Comparison of ENCODE assay signal across 9 cellular contexts in genomic region chr2:85215074-85216050, GRCh38.
DNase-seq lines count a peak whose midpoint lies in the region; ATAC-seq and TF ChIP-seq lines count a peak whose summit lies in the region.
"Had no signal": no experiment of that assay in that cellular context is flagged by ENCODE, and none has a peak within 500 bp of the region (broad histone marks: within the 10 kb centered on the region; RNA-seq: fewer than 3 reads in every experiment).

No MANE protein-coding gene starts in this region.

- ATAC-seq in HG03457 (IDR thresholded peaks at IDR 0.05; ENCODE audit: unreplicated experiment) = no peak

- H2AFZ ChIP-seq in ACC112 (ENCODE audit: low read length, unreplicated experiment) (no peak overlapping the region), KMS-11 (ENCODE audit: low read depth) (no peak overlapping the region), mammary epithelial cell (ENCODE audit: low read depth, low read length) (peak overlapping the region; percentile 57), mesenchymal stem cell (ENCODE audit: low read depth, low read length) (no peak overlapping the region)

- peak overlapping the region in 1 of 2 experiments; percentile 63 for H3K18ac ChIP-seq in mesenchymal stem cell (ENCODE audit: low read depth in 1 of 2, low read length in 2 of 2)

- H3K27ac ChIP-seq in ACC112 (ENCODE audit: low read depth, low read length) (peak overlapping the region; percentile 50), KMS-11 (no peak overlapping the region), mammary epithelial cell (ENCODE audit: insufficient read depth, low read depth, low read length) (peak overlapping the region; percentile 9), mesenchymal stem cell (ENCODE audit: low read length, poor library complexity, severe bottlenecking) (peak overlapping the region; percentile 90)

- 25% methylated on average over 18 of the region's 20 CpGs for WGBS in mammary epithelial cell (ENCODE audit: low coverage, missing lambda C conversion rate)
- WGBS in mesenchymal stem cell = 50% methylated on average over 19 of the region's 20 CpGs

- no peak overlapping the region for H2BK15ac ChIP-seq in mesenchymal stem cell (ENCODE audit: low read depth, poor library complexity, severe bottlenecking)

- intact Hi-C loops in mammary epithelial cell (cut with micrococcal nuclease) = loop anchor here (5.0 kb wide), 1 partner anchor 43 kb away; no protein-coding TSS in a partner anchor

- H3K27me3 ChIP-seq in ACC112 (ENCODE audit: insufficient read depth, low read length) = no peaks in the 10 kb centered on the region; the same call in 1 of the 2 replicates
- H3K27me3 ChIP-seq in KMS-11 (ENCODE audit: insufficient read depth, low read depth) = peaks cover 40% of the 10 kb centered on the region
- H3K27me3 ChIP-seq in mammary epithelial cell (ENCODE audit: insufficient read depth, low read length) = no peaks in the 10 kb centered on the region
- H3K27me3 ChIP-seq in mesenchymal stem cell (ENCODE audit: control insufficient read depth in 1 of 2, insufficient read depth in 1 of 2, low read length in 2 of 2) = peaks cover 0 to 11% of the 10 kb centered on the region in 2 experiments

- no peak overlapping the region for H2BK12ac ChIP-seq in mesenchymal stem cell (ENCODE audit: low read length in 2 of 2)

- peak overlapping the region; percentile 78 for H3K4me2 ChIP-seq in KMS-11
- peak overlapping the region; percentile 50 for H3K4me2 ChIP-seq in mammary epithelial cell (ENCODE audit: insufficient read depth, low read depth, low read length)
- peak overlapping the region; percentile 44 for H3K4me2 ChIP-seq in mesenchymal stem cell (ENCODE audit: low read length, poor library complexity, severe bottlenecking)

- TF ChIP-seq CTCF in KMS-11 (conservative IDR thresholded peaks at IDR 0.05; ENCODE audit: low read depth, low read length) (no peak), mammary epithelial cell (conservative IDR thresholded peaks at IDR 0.05 in 1 of 2, IDR thresholded peaks at IDR 0.05 in 1 of 2; ENCODE audit: extremely low read depth in 1 of 2, insufficient read depth in 1 of 2, low read depth in 1 of 2, low read length in 2 of 2) (peak; percentile 11 to 40)

- H4K91ac ChIP-seq in mesenchymal stem cell (ENCODE audit: low read length) = no peak overlapping the region

- CTCF ChIA-PET in mammary epithelial cell (lab: Charles Lee; ENCODE audit: low non-redundant PET) = interaction anchor here (0.7 kb wide), 1 partner anchor 91 kb away, joined by 6 read pairs; no protein-coding TSS in a partner anchor

- H3K4me3 ChIP-seq in ACC112 (ENCODE audit: low read depth, low read length) = no peak overlapping the region
- H3K4me3 ChIP-seq in KMS-11 (IDR thresholded peaks at IDR 0.05; ENCODE audit: insufficient read depth, low read depth, low read length) = peak overlapping the region; percentile 73
- no peak overlapping the region for H3K4me3 ChIP-seq in mammary epithelial cell (replicated peaks in 1 of 3; ENCODE audit: insufficient read depth in 1 of 3, low read depth in 2 of 3, low read length in 3 of 3)
- H3K4me3 ChIP-seq in mesenchymal stem cell (ENCODE audit: insufficient read depth in 1 of 2, low read depth in 1 of 2, low read length in 2 of 2) = peak overlapping the region in 1 of 2 experiments; percentile 32

- peak overlapping the region; percentile 46 for H2BK5ac ChIP-seq in mesenchymal stem cell (ENCODE audit: low read depth, low read length, poor library complexity, severe bottlenecking)

- H3K79me1 ChIP-seq in mesenchymal stem cell (replicated peaks; ENCODE audit: low read length, poor library complexity, severe bottlenecking) = peaks cover 10% of the 10 kb centered on the region

- H2AK5ac ChIP-seq in mesenchymal stem cell (ENCODE audit: low read length, severe bottlenecking) = no peak overlapping the region

- H3K9ac ChIP-seq in KMS-11 (no peak overlapping the region), mammary epithelial cell (ENCODE audit: insufficient read depth, low read length) (peak overlapping the region; percentile 28), mesenchymal stem cell (ENCODE audit: low read length) (peak overlapping the region; percentile 89)

- in situ Hi-C loops in mammary epithelial cell (cut with MboI; ENCODE audit: low sequenced_read_pairs in 2 of 2) = no loop called here

- no peaks in the 10 kb centered on the region for H3K36me3 ChIP-seq in ACC112 (ENCODE audit: insufficient read depth, low read length)
- H3K36me3 ChIP-seq in KMS-11 (ENCODE audit: insufficient read depth) = no peaks in the 10 kb centered on the region
- no peaks in the 10 kb centered on the region for H3K36me3 ChIP-seq in mammary epithelial cell (ENCODE audit: insufficient read depth, low read length)
- H3K36me3 ChIP-seq in mesenchymal stem cell (ENCODE audit: control insufficient read depth in 1 of 2, insufficient read depth in 2 of 2, low read depth in 1 of 2, low read length in 2 of 2) = no peaks in the 10 kb centered on the region

- peaks cover 6% of the 10 kb centered on the region for H3K4me1 ChIP-seq in ACC112 (ENCODE audit: control insufficient read depth, insufficient read depth, low read length, unreplicated experiment)
- H3K4me1 ChIP-seq in KMS-11 (ENCODE audit: low read depth, poor library complexity, severe bottlenecking) = peaks cover 36% of the 10 kb centered on the region
- peaks cover 20% of the 10 kb centered on the region for H3K4me1 ChIP-seq in mammary epithelial cell (ENCODE audit: insufficient read depth, low read length)
- peaks cover 21% of the 10 kb centered on the region for H3K4me1 ChIP-seq in mesenchymal stem cell (ENCODE audit: control insufficient read depth, insufficient read depth, low read depth, low read length)

- H3K4ac ChIP-seq in mesenchymal stem cell (ENCODE audit: low read depth in 1 of 2, low read length in 2 of 2) = peak overlapping the region in 1 of 2 experiments; percentile 24

- peak; percentile 55 for DNase-seq in mammary epithelial cell
- peak; percentile 81 for DNase-seq in mesenchymal stem cell
- no peak for DNase-seq in cerebellar nuclear complex (lab: John Stamatoyannopoulos, UW)
- no peak for DNase-seq in stimulated activated CD4-positive, alpha-beta T cell treated with anti-CD3 and anti-CD28 coated beads, Interleukin-2, amount 100 ng/mL, for 48 hours
- no peak for DNase-seq in AML-193 (lab: John Stamatoyannopoulos, UW)
- DNase-seq: activated B cell treated with CpG ODN at 0.5 μM for 24 hours had no signal

- no peak overlapping the region for H3K14ac ChIP-seq in mesenchymal stem cell (ENCODE audit: low read length in 2 of 2)

- dilution Hi-C loops in mammary epithelial cell (cut with HindIII; ENCODE audit: low sequenced_read_pairs) = no loop called here

- no peaks in the 10 kb centered on the region for H3K79me2 ChIP-seq in ACC112 (ENCODE audit: control insufficient read depth, insufficient read depth, low read length, unreplicated experiment)
- no peaks in the 10 kb centered on the region for H3K79me2 ChIP-seq in KMS-11 (ENCODE audit: insufficient read depth, low read depth)
- H3K79me2 ChIP-seq in mammary epithelial cell (ENCODE audit: insufficient read depth, low read length) = peaks cover 18% of the 10 kb centered on the region

- H4K20me1 ChIP-seq in KMS-11 (ENCODE audit: insufficient read depth) (no peaks in the 10 kb centered on the region), mammary epithelial cell (ENCODE audit: insufficient read depth, low read length) (no peaks in the 10 kb centered on the region)

- no peaks in the 10 kb centered on the region for H3K9me3 ChIP-seq in mammary epithelial cell (replicated peaks; ENCODE audit: insufficient read depth, low read length)
- no peaks in the 10 kb centered on the region for H3K9me3 ChIP-seq in mesenchymal stem cell (ENCODE audit: control insufficient read depth, low read length)

- BruUV-seq in mammary epithelial cell (replicated peaks; lab: Mats Ljungman, UMichigan) = no TSS peak

- H4K8ac ChIP-seq in mesenchymal stem cell (ENCODE audit: low read length) = no peak overlapping the region

- no peak overlapping the region for H2BK120ac ChIP-seq in mesenchymal stem cell (ENCODE audit: low read depth, low read length)

- H3K23ac ChIP-seq in mesenchymal stem cell (ENCODE audit: low read length in 2 of 2) = no peak overlapping the region

Comparison
In these comparisons a context has a peak if more than half of its experiments do, and no peak if none do; other contexts are left out.
1. DNase-seq: peak in mammary epithelial cell (single experiment) and mesenchymal stem cell (single experiment); none in cerebellar nuclear complex (0 of 2), stimulated activated CD4-positive, alpha-beta T cell treated with anti-CD3 and anti-CD28 coated beads, Interleukin-2, amount 100 ng/mL, for 48 hours (0 of 2) and AML-193 (0 of 2).
2. Peak in every context shown above with its lines, with median percentiles within 50 percentile points of each other: H3K4me2 ChIP-seq.